1 cellular context compared by ENCODE assay signal in genomic region chr19:56829586-56829985, GRCh38.
TF ChIP-seq lines count a peak whose summit lies in the region.

No MANE protein-coding gene starts in this region.

TF ChIP-seq in HepG2, 621 proteins besides CTCF, POLR2A, EP300 and RAD21 (continues in another document):
- TF ChIP-seq MBNL3 (CRISPR knock-in tag; conservative IDR thresholded peaks at IDR 0.05) = no peak
- no peak for TF ChIP-seq U2AF1 (optimal IDR thresholded peaks at IDR 0.05; ENCODE audit: low read depth, low read length)
- TF ChIP-seq ZNF331 (CRISPR knock-in tag; IDR thresholded peaks at IDR 0.05) = no peak
- TF ChIP-seq SNAPC2 (CRISPR knock-in tag; IDR thresholded peaks at IDR 0.05) = no peak
- no peak for TF ChIP-seq ZNF547 (CRISPR knock-in tag; IDR thresholded peaks at IDR 0.05)
- no peak for TF ChIP-seq ZNF800 (CRISPR knock-in tag; IDR thresholded peaks at IDR 0.05)
- TF ChIP-seq, protein P1, sequence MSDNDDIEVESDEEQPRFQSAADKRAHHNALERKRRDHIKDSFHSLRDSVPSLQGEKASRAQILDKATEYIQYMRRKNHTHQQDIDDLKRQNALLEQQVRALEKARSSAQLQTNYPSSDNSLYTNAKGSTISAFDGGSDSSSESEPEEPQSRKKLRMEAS (IDR thresholded peaks at IDR 0.05) = no peak
- TF ChIP-seq ZNF501 (CRISPR knock-in tag; IDR thresholded peaks at IDR 0.05) = 0 out of 2 replicates have a peak, but pooled peaks have one; percentile 24
- TF ChIP-seq ZNF562 (CRISPR knock-in tag; IDR thresholded peaks at IDR 0.05; ENCODE audit: borderline replicate concordance) = no peak
- no peak for TF ChIP-seq ZNF275 (CRISPR knock-in tag; IDR thresholded peaks at IDR 0.05; ENCODE audit: borderline replicate concordance)
- no peak for TF ChIP-seq ZNF670 (CRISPR knock-in tag; IDR thresholded peaks at IDR 0.05; ENCODE audit: borderline replicate concordance)
- no peak; the same call in 1 of the 2 replicates for TF ChIP-seq PAF1 (CRISPR knock-in tag; IDR thresholded peaks at IDR 0.05)
- peak; percentile 90; the same call in 1 of the 2 replicates for TF ChIP-seq POLR2AphosphoS2 (IDR thresholded peaks at IDR 0.05; ENCODE audit: low read depth, low read length)
- peak; percentile 44; the same call in 1 of the 2 replicates for TF ChIP-seq POLR2G (IDR thresholded peaks at IDR 0.05; ENCODE audit: low read depth, low read length)
- no peak for TF ChIP-seq HOXD1 (CRISPR knock-in tag; IDR thresholded peaks at IDR 0.05)
- no peak for TF ChIP-seq ZNF530 (CRISPR knock-in tag; IDR thresholded peaks at IDR 0.05; ENCODE audit: low read depth)
- 0 out of 2 replicates have a peak, but pooled peaks have one; percentile 39 for TF ChIP-seq ZNF788 (CRISPR knock-in tag; IDR thresholded peaks at IDR 0.05; ENCODE audit: borderline replicate concordance)
- TF ChIP-seq, protein P2, sequence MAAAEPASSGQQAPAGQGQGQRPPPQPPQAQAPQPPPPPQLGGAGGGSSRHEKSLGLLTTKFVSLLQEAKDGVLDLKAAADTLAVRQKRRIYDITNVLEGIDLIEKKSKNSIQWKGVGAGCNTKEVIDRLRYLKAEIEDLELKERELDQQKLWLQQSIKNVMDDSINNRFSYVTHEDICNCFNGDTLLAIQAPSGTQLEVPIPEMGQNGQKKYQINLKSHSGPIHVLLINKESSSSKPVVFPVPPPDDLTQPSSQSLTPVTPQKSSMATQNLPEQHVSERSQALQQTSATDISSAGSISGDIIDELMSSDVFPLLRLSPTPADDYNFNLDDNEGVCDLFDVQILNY (CRISPR knock-in tag; conservative IDR thresholded peaks at IDR 0.05) = no peak
- TF ChIP-seq IKZF4 (CRISPR knock-in tag; IDR thresholded peaks at IDR 0.05; ENCODE audit: borderline replicate concordance, low read depth, not compliant biosample characterization) = no peak
- TF ChIP-seq HNRNPUL1 (IDR thresholded peaks at IDR 0.05; ENCODE audit: low read depth, low read length) = no peak
- TF ChIP-seq TEF (CRISPR knock-in tag; IDR thresholded peaks at IDR 0.05) = no peak
- TF ChIP-seq, protein P3, sequence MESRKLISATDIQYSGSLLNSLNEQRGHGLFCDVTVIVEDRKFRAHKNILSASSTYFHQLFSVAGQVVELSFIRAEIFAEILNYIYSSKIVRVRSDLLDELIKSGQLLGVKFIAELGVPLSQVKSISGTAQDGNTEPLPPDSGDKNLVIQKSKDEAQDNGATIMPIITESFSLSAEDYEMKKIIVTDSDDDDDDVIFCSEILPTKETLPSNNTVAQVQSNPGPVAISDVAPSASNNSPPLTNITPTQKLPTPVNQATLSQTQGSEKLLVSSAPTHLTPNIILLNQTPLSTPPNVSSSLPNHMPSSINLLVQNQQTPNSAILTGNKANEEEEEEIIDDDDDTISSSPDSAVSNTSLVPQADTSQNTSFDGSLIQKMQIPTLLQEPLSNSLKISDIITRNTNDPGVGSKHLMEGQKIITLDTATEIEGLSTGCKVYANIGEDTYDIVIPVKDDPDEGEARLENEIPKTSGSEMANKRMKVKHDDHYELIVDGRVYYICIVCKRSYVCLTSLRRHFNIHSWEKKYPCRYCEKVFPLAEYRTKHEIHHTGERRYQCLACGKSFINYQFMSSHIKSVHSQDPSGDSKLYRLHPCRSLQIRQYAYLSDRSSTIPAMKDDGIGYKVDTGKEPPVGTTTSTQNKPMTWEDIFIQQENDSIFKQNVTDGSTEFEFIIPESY (CRISPR knock-in tag; IDR thresholded peaks at IDR 0.05) = no peak
- TF ChIP-seq GPBP1L1 (CRISPR knock-in tag; IDR thresholded peaks at IDR 0.05) = no peak
- no peak for TF ChIP-seq SMAD1 (CRISPR knock-in tag; IDR thresholded peaks at IDR 0.05; ENCODE audit: borderline replicate concordance, low read depth)
- no peak for TF ChIP-seq E2F2 (CRISPR knock-in tag; IDR thresholded peaks at IDR 0.05; ENCODE audit: borderline replicate concordance)
- TF ChIP-seq, protein P4, sequence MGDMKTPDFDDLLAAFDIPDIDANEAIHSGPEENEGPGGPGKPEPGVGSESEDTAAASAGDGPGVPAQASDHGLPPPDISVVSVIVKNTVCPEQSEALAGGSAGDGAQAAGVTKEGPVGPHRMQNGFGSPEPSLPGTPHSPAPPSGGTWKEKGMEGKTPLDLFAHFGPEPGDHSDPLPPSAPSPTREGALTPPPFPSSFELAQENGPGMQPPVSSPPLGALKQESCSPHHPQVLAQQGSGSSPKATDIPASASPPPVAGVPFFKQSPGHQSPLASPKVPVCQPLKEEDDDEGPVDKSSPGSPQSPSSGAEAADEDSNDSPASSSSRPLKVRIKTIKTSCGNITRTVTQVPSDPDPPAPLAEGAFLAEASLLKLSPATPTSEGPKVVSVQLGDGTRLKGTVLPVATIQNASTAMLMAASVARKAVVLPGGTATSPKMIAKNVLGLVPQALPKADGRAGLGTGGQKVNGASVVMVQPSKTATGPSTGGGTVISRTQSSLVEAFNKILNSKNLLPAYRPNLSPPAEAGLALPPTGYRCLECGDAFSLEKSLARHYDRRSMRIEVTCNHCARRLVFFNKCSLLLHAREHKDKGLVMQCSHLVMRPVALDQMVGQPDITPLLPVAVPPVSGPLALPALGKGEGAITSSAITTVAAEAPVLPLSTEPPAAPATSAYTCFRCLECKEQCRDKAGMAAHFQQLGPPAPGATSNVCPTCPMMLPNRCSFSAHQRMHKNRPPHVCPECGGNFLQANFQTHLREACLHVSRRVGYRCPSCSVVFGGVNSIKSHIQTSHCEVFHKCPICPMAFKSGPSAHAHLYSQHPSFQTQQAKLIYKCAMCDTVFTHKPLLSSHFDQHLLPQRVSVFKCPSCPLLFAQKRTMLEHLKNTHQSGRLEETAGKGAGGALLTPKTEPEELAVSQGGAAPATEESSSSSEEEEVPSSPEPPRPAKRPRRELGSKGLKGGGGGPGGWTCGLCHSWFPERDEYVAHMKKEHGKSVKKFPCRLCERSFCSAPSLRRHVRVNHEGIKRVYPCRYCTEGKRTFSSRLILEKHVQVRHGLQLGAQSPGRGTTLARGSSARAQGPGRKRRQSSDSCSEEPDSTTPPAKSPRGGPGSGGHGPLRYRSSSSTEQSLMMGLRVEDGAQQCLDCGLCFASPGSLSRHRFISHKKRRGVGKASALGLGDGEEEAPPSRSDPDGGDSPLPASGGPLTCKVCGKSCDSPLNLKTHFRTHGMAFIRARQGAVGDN (CRISPR knock-in tag; IDR thresholded peaks at IDR 0.05) = peak; percentile 46
- TF ChIP-seq, protein P5, sequence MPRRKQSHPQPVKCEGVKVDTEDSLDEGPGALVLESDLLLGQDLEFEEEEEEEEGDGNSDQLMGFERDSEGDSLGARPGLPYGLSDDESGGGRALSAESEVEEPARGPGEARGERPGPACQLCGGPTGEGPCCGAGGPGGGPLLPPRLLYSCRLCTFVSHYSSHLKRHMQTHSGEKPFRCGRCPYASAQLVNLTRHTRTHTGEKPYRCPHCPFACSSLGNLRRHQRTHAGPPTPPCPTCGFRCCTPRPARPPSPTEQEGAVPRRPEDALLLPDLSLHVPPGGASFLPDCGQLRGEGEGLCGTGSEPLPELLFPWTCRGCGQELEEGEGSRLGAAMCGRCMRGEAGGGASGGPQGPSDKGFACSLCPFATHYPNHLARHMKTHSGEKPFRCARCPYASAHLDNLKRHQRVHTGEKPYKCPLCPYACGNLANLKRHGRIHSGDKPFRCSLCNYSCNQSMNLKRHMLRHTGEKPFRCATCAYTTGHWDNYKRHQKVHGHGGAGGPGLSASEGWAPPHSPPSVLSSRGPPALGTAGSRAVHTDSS (CRISPR knock-in tag; conservative IDR thresholded peaks at IDR 0.05) = no peak
- no peak for TF ChIP-seq ZBTB2 (CRISPR knock-in tag; IDR thresholded peaks at IDR 0.05; ENCODE audit: low read depth)
- TF ChIP-seq ZBTB21 (CRISPR knock-in tag; IDR thresholded peaks at IDR 0.05) = no peak
- no peak for TF ChIP-seq ZNF766 (CRISPR knock-in tag; IDR thresholded peaks at IDR 0.05; ENCODE audit: borderline replicate concordance)
- no peak for TF ChIP-seq ZSCAN25 (CRISPR knock-in tag; IDR thresholded peaks at IDR 0.05)
- TF ChIP-seq, protein P6, sequence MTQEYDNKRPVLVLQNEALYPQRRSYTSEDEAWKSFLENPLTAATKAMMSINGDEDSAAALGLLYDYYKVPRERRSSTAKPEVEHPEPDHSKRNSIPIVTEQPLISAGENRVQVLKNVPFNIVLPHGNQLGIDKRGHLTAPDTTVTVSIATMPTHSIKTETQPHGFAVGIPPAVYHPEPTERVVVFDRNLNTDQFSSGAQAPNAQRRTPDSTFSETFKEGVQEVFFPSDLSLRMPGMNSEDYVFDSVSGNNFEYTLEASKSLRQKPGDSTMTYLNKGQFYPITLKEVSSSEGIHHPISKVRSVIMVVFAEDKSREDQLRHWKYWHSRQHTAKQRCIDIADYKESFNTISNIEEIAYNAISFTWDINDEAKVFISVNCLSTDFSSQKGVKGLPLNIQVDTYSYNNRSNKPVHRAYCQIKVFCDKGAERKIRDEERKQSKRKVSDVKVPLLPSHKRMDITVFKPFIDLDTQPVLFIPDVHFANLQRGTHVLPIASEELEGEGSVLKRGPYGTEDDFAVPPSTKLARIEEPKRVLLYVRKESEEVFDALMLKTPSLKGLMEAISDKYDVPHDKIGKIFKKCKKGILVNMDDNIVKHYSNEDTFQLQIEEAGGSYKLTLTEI (CRISPR knock-in tag; conservative IDR thresholded peaks at IDR 0.05) = no peak
- TF ChIP-seq RFX3 (CRISPR knock-in tag; IDR thresholded peaks at IDR 0.05) = no peak; the same call in 1 of the 2 replicates
- no peak for TF ChIP-seq MIXL1 (CRISPR knock-in tag; IDR thresholded peaks at IDR 0.05)
- TF ChIP-seq ZNF720 (CRISPR knock-in tag; IDR thresholded peaks at IDR 0.05) = no peak
- TF ChIP-seq THYN1 (CRISPR knock-in tag; IDR thresholded peaks at IDR 0.05; ENCODE audit: borderline replicate concordance, low read depth) = no peak
- peak; percentile 75; the same call in 1 of the 2 replicates for TF ChIP-seq AKAP8 (CRISPR knock-in tag; IDR thresholded peaks at IDR 0.05)
- TF ChIP-seq ELF1 (CRISPR knock-in tag; IDR thresholded peaks at IDR 0.05) = no peak
- no peak for TF ChIP-seq ZNF7 (CRISPR knock-in tag; IDR thresholded peaks at IDR 0.05)
- TF ChIP-seq MED13 (CRISPR knock-in tag; IDR thresholded peaks at IDR 0.05) = no peak
- TF ChIP-seq TSC22D2 (CRISPR knock-in tag; IDR thresholded peaks at IDR 0.05; ENCODE audit: borderline replicate concordance) = no peak
- TF ChIP-seq AGO2 (optimal IDR thresholded peaks at IDR 0.05; ENCODE audit: low read depth, low read length) = peak; percentile 76
- no peak for TF ChIP-seq GATA4 (IDR thresholded peaks at IDR 0.05; ENCODE audit: borderline replicate concordance, low read depth)
- no peak for TF ChIP-seq MTF2 (CRISPR knock-in tag; IDR thresholded peaks at IDR 0.05; ENCODE audit: borderline replicate concordance)
- TF ChIP-seq ZNF607 (CRISPR knock-in tag; IDR thresholded peaks at IDR 0.05; ENCODE audit: borderline replicate concordance) = no peak
